34 cellular contexts compared by ENCODE assay signal in the genomic region with DNA sequence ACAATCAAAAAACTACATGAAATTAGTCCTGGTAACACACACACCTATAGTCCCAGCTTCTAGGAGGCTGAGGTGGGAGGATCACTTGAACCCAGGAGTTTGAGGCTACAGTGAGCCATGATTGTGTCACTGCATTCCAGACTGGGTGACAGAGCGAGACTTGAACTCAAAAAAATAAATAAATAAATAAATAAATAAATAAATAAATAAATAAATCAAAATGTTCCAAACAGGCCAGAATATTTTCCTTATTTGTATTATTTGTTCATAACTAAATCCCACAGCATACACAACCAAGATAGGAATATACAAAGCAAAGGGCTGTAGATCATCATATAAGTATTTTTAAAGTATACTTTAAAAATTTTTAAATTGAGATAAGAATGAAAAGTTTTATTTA.
A peak's percentile ranks its signal among the peaks of the same experiment; 100 is the strongest.
DNase-seq lines count a peak whose midpoint lies in the region; ATAC-seq, FAIRE-seq and TF ChIP-seq lines count a peak whose summit lies in the region.
"Had no signal": no experiment of that assay in that cellular context is flagged by ENCODE, and none has a peak within 500 bp of the region (broad histone marks: within the 10 kb centered on the region; RNA-seq: fewer than 3 reads in every experiment).

No MANE protein-coding gene starts in this region.

- peaks cover 32% of the 10 kb centered on the region for H3K9me3 Mint-ChIP-seq in activated T-cell treated with anti-CD3 and anti-CD28 coated beads, Interleukin-2, amount 50 U/mL, for 24 hours

- no peak for TF ChIP-seq CTCF in A549 (IDR thresholded peaks at IDR 0.05)
- TF ChIP-seq CTCF in HEK293 (tag by site-specific recombination; IDR thresholded peaks at IDR 0.05): no peak

- POLR2A ChIA-PET in A549 (lab: Yijun Ruan, JAX): no interaction called here
- POLR2A ChIA-PET in HEK293 (lab: Yijun Ruan, JAX): no interaction called here

- H3K9me3 ChIP-seq in A549: no peaks in the 10 kb centered on the region
- H3K9me3 ChIP-seq in HEK293 (ENCODE audit: control insufficient read depth, insufficient read depth, low read depth, low read length): no peaks in the 10 kb centered on the region
- H3K9me3 ChIP-seq: BE2C; BLaER1; BLaER1 treated with 17β-estradiol and CSF1 and Interleukin-3, amounts not matched to agents 10 nM and 100 nM; Caco-2 had no signal

- H3K27me3 Mint-ChIP-seq in activated T-cell treated with anti-CD3 and anti-CD28 coated beads, Interleukin-2, amount 50 U/mL, for 24 hours: no peaks in the 10 kb centered on the region
- H3K27me3 Mint-ChIP-seq: B cell; CD4-positive, alpha-beta memory T cell; CD4-positive, alpha-beta T cell; CD4-positive, CD25-positive, alpha-beta regulatory T cell had no signal

- H3K4me2 ChIP-seq in A549: no peak overlapping the region
- H3K4me2 ChIP-seq: BLaER1; BLaER1 treated with 17β-estradiol and CSF1 and Interleukin-3, amounts not matched to agents 10 nM and 100 nM had no signal

- FAIRE-seq in A549 (lab: Jason Lieb, UNC): no peak
- peak; percentile 23 for FAIRE-seq in frontal cortex (lab: Jason Lieb, UNC)
- FAIRE-seq: A204.1, D721Med had no signal

- no peak overlapping the region for H3K27ac Mint-ChIP-seq in activated T-cell treated with anti-CD3 and anti-CD28 coated beads, Interleukin-2, amount 50 U/mL, for 24 hours
- H3K27ac Mint-ChIP-seq: B cell; CD14-positive monocyte; CD4-positive, alpha-beta memory T cell; CD4-positive, alpha-beta T cell; CD4-positive, CD25-positive, alpha-beta regulatory T cell; CD8-positive, alpha-beta memory T cell; CD8-positive, alpha-beta T cell had no signal

- H3K4me1 ChIP-seq in A549 (no peaks in the 10 kb centered on the region), HEK293 (ENCODE audit: control insufficient read depth, insufficient read depth, low read length) (no peaks in the 10 kb centered on the region)
- H3K4me1 ChIP-seq: BE2C; BLaER1; BLaER1 treated with 17β-estradiol and CSF1 and Interleukin-3, amounts not matched to agents 10 nM and 100 nM; Caco-2 had no signal

- no peak for TF ChIP-seq EP300 in A549 (IDR thresholded peaks at IDR 0.05)

- no peak for TF ChIP-seq RAD21 in A549 (conservative IDR thresholded peaks at IDR 0.05 in 1 of 2, IDR thresholded peaks at IDR 0.05 in 1 of 2)

- no peak overlapping the region for H3K27ac ChIP-seq in A549
- no peak overlapping the region for H3K27ac ChIP-seq in HEK293 (ENCODE audit: extremely low read depth, low read depth, low read length)
- H3K27ac ChIP-seq: 22Rv1; BLaER1; BLaER1 treated with 17β-estradiol and CSF1 and Interleukin-3, amounts not matched to agents 10 nM and 100 nM; C4-2B had no signal

- no peak overlapping the region for H3K4me3 Mint-ChIP-seq in activated T-cell treated with anti-CD3 and anti-CD28 coated beads, Interleukin-2, amount 50 U/mL, for 24 hours
- H3K4me3 Mint-ChIP-seq: B cell; CD14-positive monocyte; CD4-positive, alpha-beta memory T cell; CD4-positive, alpha-beta T cell; CD4-positive, CD25-positive, alpha-beta regulatory T cell; CD8-positive, alpha-beta memory T cell; CD8-positive, alpha-beta T cell had no signal

- TF ChIP-seq POLR2A in A549 (IDR thresholded peaks at IDR 0.05; ENCODE audit: low read length): no peak

- ATAC-seq in A549 (no peak), HG03432 (IDR thresholded peaks at IDR 0.05; ENCODE audit: unreplicated experiment) (no peak)
- ATAC-seq: CD8-positive, alpha-beta T cell had no signal

- no peaks in the 10 kb centered on the region for H3K36me3 ChIP-seq in HEK293 (ENCODE audit: control insufficient read depth in 2 of 2, insufficient read depth in 1 of 2, low read length in 2 of 2)
- H3K36me3 ChIP-seq: BE2C; BLaER1; BLaER1 treated with 17β-estradiol and CSF1 and Interleukin-3, amounts not matched to agents 10 nM and 100 nM had no signal

- no peaks in the 10 kb centered on the region for H3K36me3 Mint-ChIP-seq in activated T-cell treated with anti-CD3 and anti-CD28 coated beads, Interleukin-2, amount 50 U/mL, for 24 hours (ENCODE audit: low read depth)
- H3K36me3 Mint-ChIP-seq: CD14-positive monocyte; CD4-positive, alpha-beta memory T cell; CD4-positive, CD25-positive, alpha-beta regulatory T cell; CD8-positive, alpha-beta memory T cell; CD8-positive, alpha-beta T cell had no signal

- DNase-seq in A549 (ENCODE audit: low read depth in 1 of 2, low spot score in 1 of 2) (no peak), frontal cortex (ENCODE audit: low spot score in 2 of 2) (no peak), NCI-H128 (lab: John Stamatoyannopoulos, UW; ENCODE audit: unreplicated experiment) (no peak)
- DNase-seq in activated T-cell treated with anti-CD3 and anti-CD28 coated beads, Interleukin-2, amount 50 U/mL, for 24 hours: no peak
- DNase-seq: 8988T; ACHN; AML-193; BE2C; C1 segment of cervical spinal cord; Caco-2; Calu3; CD4-positive, alpha-beta memory T cell; CD4-positive, alpha-beta T cell; CD4-positive, CD25-positive, alpha-beta regulatory T cell; CD8-positive, alpha-beta memory T cell; CD8-positive, alpha-beta T cell; COR-L47; DMS 273 treated with DMSO at 0.1 percent for 48 hours; DMS153; DMS53; DMS79; DMS79 treated with DMSO at 0.1 percent for 48 hours; DND-41; EL had no signal

- no peaks in the 10 kb centered on the region for H3K4me1 Mint-ChIP-seq in activated T-cell treated with anti-CD3 and anti-CD28 coated beads, Interleukin-2, amount 50 U/mL, for 24 hours (ENCODE audit: low read depth)
- H3K4me1 Mint-ChIP-seq: B cell; CD14-positive monocyte; CD4-positive, alpha-beta memory T cell; CD4-positive, CD25-positive, alpha-beta regulatory T cell; CD8-positive, alpha-beta memory T cell had no signal

- WGBS in A549 (ENCODE audit: missing lambda C conversion rate): 0% methylated on average over 1 of the region's 1 CpG

- CTCF ChIA-PET in A549 (lab: Yijun Ruan, JAX) (no interaction called here), HEK293 (lab: Yijun Ruan, JAX) (no interaction called here)

- no peak overlapping the region for H3K4me3 ChIP-seq in A549
- H3K4me3 ChIP-seq in HEK293 (ENCODE audit: low read depth, low read length): no peak overlapping the region
- H3K4me3 ChIP-seq: BLaER1; BLaER1 treated with 17β-estradiol and CSF1 and Interleukin-3, amounts not matched to agents 10 nM and 100 nM had no signal

TF ChIP-seq in A549, 52 proteins besides CTCF, POLR2A, EP300 and RAD21:
- TF ChIP-seq TP53 (CRISPR knock-in tag; IDR thresholded peaks at IDR 0.05): no peak
- TF ChIP-seq ZC3H11A (IDR thresholded peaks at IDR 0.05): peak; percentile 72
- no peak for TF ChIP-seq RCOR1 (IDR thresholded peaks at IDR 0.05; ENCODE audit: low read depth, low read length)
- no peak for TF ChIP-seq NR3C1 (IDR thresholded peaks at IDR 0.05)
- TF ChIP-seq, protein P1, sequence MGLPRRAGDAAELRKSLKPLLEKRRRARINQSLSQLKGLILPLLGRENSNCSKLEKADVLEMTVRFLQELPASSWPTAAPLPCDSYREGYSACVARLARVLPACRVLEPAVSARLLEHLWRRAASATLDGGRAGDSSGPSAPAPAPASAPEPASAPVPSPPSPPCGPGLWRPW (IDR thresholded peaks at IDR 0.05): no peak

TF ChIP-seq in HEK293, 187 proteins besides CTCF, POLR2A, EP300 and RAD21 (continues in another document):
- TF ChIP-seq, protein P2, sequence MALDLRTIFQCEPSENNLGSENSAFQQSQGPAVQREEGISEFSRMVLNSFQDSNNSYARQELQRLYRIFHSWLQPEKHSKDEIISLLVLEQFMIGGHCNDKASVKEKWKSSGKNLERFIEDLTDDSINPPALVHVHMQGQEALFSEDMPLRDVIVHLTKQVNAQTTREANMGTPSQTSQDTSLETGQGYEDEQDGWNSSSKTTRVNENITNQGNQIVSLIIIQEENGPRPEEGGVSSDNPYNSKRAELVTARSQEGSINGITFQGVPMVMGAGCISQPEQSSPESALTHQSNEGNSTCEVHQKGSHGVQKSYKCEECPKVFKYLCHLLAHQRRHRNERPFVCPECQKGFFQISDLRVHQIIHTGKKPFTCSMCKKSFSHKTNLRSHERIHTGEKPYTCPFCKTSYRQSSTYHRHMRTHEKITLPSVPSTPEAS (tag by site-specific recombination; IDR thresholded peaks at IDR 0.05): no peak
- TF ChIP-seq ZNF629 (tag by site-specific recombination; IDR thresholded peaks at IDR 0.05): no peak
- 0 out of 2 replicates have a peak, but pooled peaks have one; percentile 35 for TF ChIP-seq ZXDB (tag by site-specific recombination; IDR thresholded peaks at IDR 0.05)
- TF ChIP-seq ZNF394 (tag by site-specific recombination; IDR thresholded peaks at IDR 0.05; ENCODE audit: borderline replicate concordance): peak; percentile 71; the same call in 1 of the 2 replicates
- TF ChIP-seq, protein P3, sequence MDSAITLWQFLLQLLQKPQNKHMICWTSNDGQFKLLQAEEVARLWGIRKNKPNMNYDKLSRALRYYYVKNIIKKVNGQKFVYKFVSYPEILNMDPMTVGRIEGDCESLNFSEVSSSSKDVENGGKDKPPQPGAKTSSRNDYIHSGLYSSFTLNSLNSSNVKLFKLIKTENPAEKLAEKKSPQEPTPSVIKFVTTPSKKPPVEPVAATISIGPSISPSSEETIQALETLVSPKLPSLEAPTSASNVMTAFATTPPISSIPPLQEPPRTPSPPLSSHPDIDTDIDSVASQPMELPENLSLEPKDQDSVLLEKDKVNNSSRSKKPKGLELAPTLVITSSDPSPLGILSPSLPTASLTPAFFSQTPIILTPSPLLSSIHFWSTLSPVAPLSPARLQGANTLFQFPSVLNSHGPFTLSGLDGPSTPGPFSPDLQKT (IDR thresholded peaks at IDR 0.05; ENCODE audit: borderline replicate concordance, low read depth, low read length): no peak
- TF ChIP-seq, protein P4, sequence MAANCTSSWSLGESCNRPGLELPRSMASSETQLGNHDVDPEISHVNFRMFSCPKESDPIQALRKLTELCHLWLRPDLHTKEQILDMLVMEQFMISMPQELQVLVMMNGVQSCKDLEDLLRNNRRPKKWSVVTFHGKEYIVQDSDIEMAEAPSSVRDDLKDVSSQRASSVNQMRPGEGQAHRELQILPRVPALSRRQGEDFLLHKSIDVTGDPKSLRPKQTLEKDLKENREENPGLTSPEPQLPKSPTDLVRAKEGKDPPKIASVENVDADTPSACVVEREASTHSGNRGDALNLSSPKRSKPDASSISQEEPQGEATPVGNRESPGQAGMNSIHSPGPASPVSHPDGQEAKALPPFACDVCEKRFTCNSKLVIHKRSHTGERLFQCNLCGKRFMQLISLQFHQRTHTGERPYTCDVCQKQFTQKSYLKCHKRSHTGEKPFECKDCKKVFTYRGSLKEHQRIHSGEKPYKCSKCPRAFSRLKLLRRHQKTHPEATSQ (tag by site-specific recombination; IDR thresholded peaks at IDR 0.05): no peak
